10 cellular contexts compared by ENCODE assay signal in genomic region chr2:151363709-151364108, GRCh38. TPM values are rescaled to one million over a fixed set of nuclear protein-coding genes. Genes with fewer than 3 reads are reported as not detected.
DNase-seq lines count a peak whose midpoint lies in the region; ATAC-seq, FAIRE-seq and TF ChIP-seq lines count a peak whose summit lies in the region.
"Had no signal": no experiment of that assay in that cellular context is flagged by ENCODE, and none has a peak within 500 bp of the region (broad histone marks: within the 10 kb centered on the region; RNA-seq: fewer than 3 reads in every experiment).

No MANE protein-coding gene starts in this region.

- WGBS in K562 (ENCODE audit: insufficient coverage, low coverage, missing lambda C conversion rate) = 36% methylated on average over 8 of the region's 8 CpGs
- WGBS in neuronal stem cell (ENCODE audit: extremely low coverage in 2 of 2, insufficient read length in 2 of 2, insufficient replicate concordance in 1 of 2), 2 donors = no CpG with 5 or more reads among the region's 8 CpGs

- no peak for TF ChIP-seq EP300 in K562 (IDR thresholded peaks at IDR 0.05; ENCODE audit: low read length)

- in situ Hi-C loops in K562 (cut with MboI) = no loop called here

- no peaks in the 10 kb centered on the region for H3K79me1 ChIP-seq in neuronal stem cell (ENCODE audit: low read depth, low read length)

- ATAC-seq in HG03045 (IDR thresholded peaks at IDR 0.05; ENCODE audit: unreplicated experiment) = peak; percentile 82
- peak; percentile 58 for ATAC-seq in K562

- H4K20me1 ChIP-seq in K562 (replicated peaks; ENCODE audit: control insufficient read depth, insufficient read depth, low read length) (no peaks in the 10 kb centered on the region), Karpas-422 (ENCODE audit: insufficient read depth, low read depth, low read length) (no peaks in the 10 kb centered on the region)

- H3K4me2 ChIP-seq in K562 (ENCODE audit: insufficient read depth, low read length) (no peak overlapping the region), neuronal stem cell (ENCODE audit: insufficient read depth, low read length, poor library complexity, severe bottlenecking) (no peak overlapping the region), Karpas-422 (ENCODE audit: low read depth, low read length, poor library complexity, severe bottlenecking) (no peak overlapping the region)

- no peak overlapping the region for H2BK5ac ChIP-seq in neuronal stem cell (ENCODE audit: low read length)

- no peaks in the 10 kb centered on the region for H3K27me3 Mint-ChIP-seq in glutamatergic neuron (ENCODE audit: unreplicated experiment)

- H3K4me3 ChIP-seq in K562 = no peak overlapping the region
- H3K4me3 ChIP-seq in neuronal stem cell (ENCODE audit: low read length in 2 of 2) = no peak overlapping the region
- no peak overlapping the region for H3K4me3 ChIP-seq in Karpas-422 (ENCODE audit: low read length)
- H3K4me3 ChIP-seq: vagina had no signal

- H2AK5ac ChIP-seq in neuronal stem cell (ENCODE audit: low read depth, low read length) = no peak overlapping the region

- no peaks in the 10 kb centered on the region for H3K9me2 ChIP-seq in Karpas-422 (replicated peaks; ENCODE audit: insufficient read depth, low read length)

- DNase-seq in GM18507 (ENCODE audit: extremely low spot score, insufficient read length, low read depth) (peak; percentile 5), K562 (ENCODE audit: extremely low read depth in 1 of 4, low spot score in 3 of 4) (no peak), neuronal stem cell (ENCODE audit: low spot score) (no peak), glutamatergic neuron (no peak), Karpas-422 (no peak), NCI-H146 (lab: John Stamatoyannopoulos, UW) (no peak), OCI-M2 (lab: John Stamatoyannopoulos, UW; ENCODE audit: unreplicated experiment) (no peak)

- peaks cover 2% of the 10 kb centered on the region for H3K9me3 Mint-ChIP-seq in glutamatergic neuron (ENCODE audit: unreplicated experiment)

- H3K27ac Mint-ChIP-seq in glutamatergic neuron (ENCODE audit: unreplicated experiment) = no peak overlapping the region

- no peak overlapping the region for H3K18ac ChIP-seq in neuronal stem cell (ENCODE audit: low read length)

- H3K9me1 ChIP-seq in K562 (ENCODE audit: control insufficient read depth, insufficient read depth, low read length) = no peaks in the 10 kb centered on the region

- intact Hi-C loops in K562 (cut with micrococcal nuclease) = no loop called here

- no peak overlapping the region for H4K91ac ChIP-seq in neuronal stem cell (ENCODE audit: low read depth, low read length, poor library complexity)

- H3K23ac ChIP-seq in neuronal stem cell (ENCODE audit: low read depth, low read length, poor library complexity) = no peak overlapping the region

- no peak overlapping the region for H3K27ac ChIP-seq in K562 (ENCODE audit: extremely low read depth, low read depth, low read length)
- no peak overlapping the region for H3K27ac ChIP-seq in neuronal stem cell (replicated peaks; ENCODE audit: low read length)
- H3K27ac ChIP-seq in Karpas-422 (ENCODE audit: low read length) = no peak overlapping the region
- H3K27ac ChIP-seq: vagina, VCaP had no signal

- FAIRE-seq in GM18507 (lab: Jason Lieb, UNC) (peak; percentile 49), K562 (lab: Jason Lieb, UNC) (no peak)

- H3K4me3 Mint-ChIP-seq in glutamatergic neuron (ENCODE audit: unreplicated experiment) = no peak overlapping the region

- H3K4ac ChIP-seq in neuronal stem cell (ENCODE audit: low read length) = no peak overlapping the region

- no peak for TF ChIP-seq POLR2A in K562 (conservative IDR thresholded peaks at IDR 0.05)

- H3K9ac ChIP-seq in K562 (ENCODE audit: insufficient read depth in 1 of 2, low read depth in 2 of 2, low read length in 2 of 2) (peak overlapping the region in 1 of 2 experiments; percentile 19; a peak in 1 of 4 replicates), neuronal stem cell (ENCODE audit: low read depth, low read length, poor library complexity) (no peak overlapping the region), Karpas-422 (ENCODE audit: low read length) (no peak overlapping the region)

- TF ChIP-seq CTCF in K562 (IDR thresholded peaks at IDR 0.05 in 2 of 3, conservative IDR thresholded peaks at IDR 0.05 in 1 of 3; ENCODE audit: insufficient read depth in 2 of 3, low read depth in 1 of 3, low read length in 3 of 3) = no peak
- TF ChIP-seq CTCF in glutamatergic neuron (IDR thresholded peaks at IDR 0.05; ENCODE audit: partially characterized antibody, unreplicated experiment) = no peak

- TF ChIP-seq RAD21 in K562 (CRISPR knock-in tag; conservative IDR thresholded peaks at IDR 0.05 in 1 of 2, IDR thresholded peaks at IDR 0.05 in 1 of 2) = no peak

- no peak overlapping the region for H3K14ac ChIP-seq in neuronal stem cell (ENCODE audit: low read length)

- no peak overlapping the region for H2BK15ac ChIP-seq in neuronal stem cell (ENCODE audit: low read length)

- H2BK12ac ChIP-seq in neuronal stem cell (ENCODE audit: low read length) = no peak overlapping the region

- BruUV-seq in K562 (replicated peaks; lab: Mats Ljungman, UMichigan) = no TSS peak

- CTCF ChIA-PET in K562 (lab: Yijun Ruan, JAX; ENCODE audit: low intra/inter-chr PET ratio) = no interaction called here

- no peaks in the 10 kb centered on the region for H3K36me3 Mint-ChIP-seq in glutamatergic neuron (ENCODE audit: unreplicated experiment)

- H3K79me2 ChIP-seq in K562 (ENCODE audit: control insufficient read depth, insufficient read depth, low read length) (no peaks in the 10 kb centered on the region), Karpas-422 (ENCODE audit: low read length) (no peaks in the 10 kb centered on the region)

- H3K27me3 ChIP-seq in K562 (ENCODE audit: control insufficient read depth in 2 of 2, insufficient read depth in 2 of 2, low read length in 2 of 2) (no peaks in the 10 kb centered on the region), neuronal stem cell (ENCODE audit: control insufficient read depth in 3 of 3, insufficient read depth in 3 of 3, low read depth in 1 of 3, low read length in 3 of 3) (no peaks in the 10 kb centered on the region), Karpas-422 (ENCODE audit: low read length) (no peaks in the 10 kb centered on the region)
- H3K27me3 ChIP-seq: vagina had no signal

- H3K36me3 ChIP-seq in K562 (ENCODE audit: control insufficient read depth, insufficient read depth, low read length) (no peaks in the 10 kb centered on the region), neuronal stem cell (replicated peaks in 1 of 2; ENCODE audit: control insufficient read depth in 2 of 2, insufficient read depth in 2 of 2, low read length in 2 of 2) (no peaks in the 10 kb centered on the region), Karpas-422 (ENCODE audit: insufficient read depth, low read length) (no peaks in the 10 kb centered on the region)
- H3K36me3 ChIP-seq: vagina had no signal

- H2AFZ ChIP-seq in K562 (ENCODE audit: low read depth, low read length) = peak overlapping the region; percentile 66
- peak overlapping the region; percentile 80 for H2AFZ ChIP-seq in neuronal stem cell (ENCODE audit: low read length)
- no peak overlapping the region for H2AFZ ChIP-seq in Karpas-422 (ENCODE audit: low read length)

- H3K9me3 ChIP-seq in K562 (replicated peaks; ENCODE audit: control insufficient read depth, insufficient read depth, low read depth, low read length) (no peaks in the 10 kb centered on the region), neuronal stem cell (replicated peaks in 1 of 2; ENCODE audit: control insufficient read depth in 2 of 2, insufficient read depth in 1 of 2, low read depth in 1 of 2, low read length in 2 of 2) (no peaks in the 10 kb centered on the region), Karpas-422 (ENCODE audit: low read length) (no peaks in the 10 kb centered on the region)
- H3K9me3 ChIP-seq: vagina had no signal

- H4K8ac ChIP-seq in neuronal stem cell (ENCODE audit: low read depth, low read length) = no peak overlapping the region

- POLR2A ChIA-PET in K562 (lab: Yijun Ruan, JAX) = interaction anchor here (0.6 to 1.1 kb wide), 2 partner anchors 10 to 26 kb away, joined by 3 to 5 read pairs; no protein-coding TSS in a partner anchor

- H2BK120ac ChIP-seq in neuronal stem cell (ENCODE audit: low read depth, low read length) = no peak overlapping the region

- H3K4me1 ChIP-seq in K562 (replicated peaks in 1 of 2; ENCODE audit: control insufficient read depth in 2 of 2, insufficient read depth in 2 of 2, low read length in 2 of 2) (no peaks in the 10 kb centered on the region; a peak in 1 of 5 replicates), neuronal stem cell (ENCODE audit: control insufficient read depth in 2 of 2, insufficient read depth in 1 of 2, low read depth in 1 of 2, low read length in 2 of 2) (peaks cover 2 to 3% of the 10 kb centered on the region in 2 donors), Karpas-422 (ENCODE audit: low read length) (no peaks in the 10 kb centered on the region)
- H3K4me1 ChIP-seq: vagina had no signal

- H3K4me1 Mint-ChIP-seq in glutamatergic neuron (ENCODE audit: low read depth, unreplicated experiment) = no peaks in the 10 kb centered on the region

RNA-seq across cellular contexts. Expression of gene TNFAIP6, which starts 6.3 kb away (rescaled TPM):
- total RNA-seq in K562 (2011; cell fraction: chromatin; rRNA removed; ENCODE audit: low replicate concordance) = not detected in 2 replicates
- total RNA-seq in K562 (2011; cell fraction: nucleolus; rRNA removed) = not detected in 2 replicates
- total RNA-seq in K562 (2011; cell fraction: nucleoplasm; rRNA removed) = not detected in 2 replicates
- not detected in 2 replicates for total RNA-seq in K562 (2014; rRNA removed)
- total RNA-seq in K562 (2014; rRNA removed; fragmentation: Illumina TruSeq; extraction: Trizol) = not detected in 2 replicates
- total RNA-seq in K562 (2015; rRNA removed; fragmentation: Illumina TruSeq; extraction: Trizol) = not detected in 2 replicates
- total RNA-seq in K562 (2021) = not detected in 2 replicates
- polyA plus RNA-seq in K562 (2011; rRNA removed) = not detected in 2 replicates
- polyA plus RNA-seq in K562 (2011; cell fraction: cytosol; rRNA removed) = not detected in 2 replicates
- not detected in 2 replicates for polyA plus RNA-seq in K562 (2011; cell fraction: nucleus; rRNA removed)
- 0.11 and 0.16 TPM in 2 replicates for polyA plus RNA-seq in K562 (2012)
- 0.07 and 0.32 TPM in 2 replicates for polyA plus RNA-seq in K562 (2014; fragmentation: Illumina TruSeq; extraction: Trizol)
- polyA plus RNA-seq in K562 (2014; fragmentation: Nextera tagmentation; extraction: Ambion mirVana) = under 1 TPM; 0.08 to 0.28 TPM
- not detected in 2 replicates for polyA plus RNA-seq in K562 (2014; rRNA removed)
- polyA minus RNA-seq in K562 (2011; rRNA and poly(A)+ RNA removed) = not detected in 2 replicates
- not detected in 2 replicates for polyA minus RNA-seq in K562 (2011; cell fraction: cytosol; rRNA and poly(A)+ RNA removed)
- polyA minus RNA-seq in K562 (2011; cell fraction: nucleus; rRNA and poly(A)+ RNA removed) = not detected in 2 replicates
- polyA plus RNA-seq in neuronal stem cell (2013, experiment 1 of 2) = 0.06 TPM
- not detected for polyA plus RNA-seq in neuronal stem cell (2013, experiment 2 of 2)
- total RNA-seq in glutamatergic neuron (ENCODE audit: unreplicated experiment) = not detected
- not detected in 2 replicates for total RNA-seq in Karpas-422 (2014; rRNA removed; shearing (Covaris generic); ENCODE audit: low replicate concordance)

RNA-seq across cellular contexts. Expression of gene RIF1, which starts 46.0 kb away (rescaled TPM):
- total RNA-seq in K562 (2011; cell fraction: chromatin; rRNA removed; ENCODE audit: low replicate concordance) = 125 and 339 TPM in 2 replicates
- 42.2 and 56.6 TPM in 2 replicates for total RNA-seq in K562 (2011; cell fraction: nucleolus; rRNA removed)
- 119 and 205 TPM in 2 replicates for total RNA-seq in K562 (2011; cell fraction: nucleoplasm; rRNA removed)
- 54.5 and 55.2 TPM in 2 replicates for total RNA-seq in K562 (2014; rRNA removed)
- total RNA-seq in K562 (2014; rRNA removed; fragmentation: Illumina TruSeq; extraction: Trizol) = 105 and 121 TPM in 2 replicates
- 99.6 and 109 TPM in 2 replicates for total RNA-seq in K562 (2015; rRNA removed; fragmentation: Illumina TruSeq; extraction: Trizol)
- 90.2 and 94.5 TPM in 2 replicates for total RNA-seq in K562 (2021)
- 33.1 and 44.2 TPM in 2 replicates for polyA plus RNA-seq in K562 (2011; rRNA removed)
- polyA plus RNA-seq in K562 (2011; cell fraction: cytosol; rRNA removed) = 6.4 and 12.7 TPM in 2 replicates
- 48.9 and 51.6 TPM in 2 replicates for polyA plus RNA-seq in K562 (2011; cell fraction: nucleus; rRNA removed)
- polyA plus RNA-seq in K562 (2012) = 20.0 and 20.4 TPM in 2 replicates
- 37.7 and 42.1 TPM in 2 replicates for polyA plus RNA-seq in K562 (2014; fragmentation: Illumina TruSeq; extraction: Trizol)
- 10 to 100 TPM; 11.0 to 15.4 TPM for polyA plus RNA-seq in K562 (2014; fragmentation: Nextera tagmentation; extraction: Ambion mirVana)
- polyA plus RNA-seq in K562 (2014; rRNA removed) = 20.4 and 23.3 TPM in 2 replicates
- polyA minus RNA-seq in K562 (2011; rRNA and poly(A)+ RNA removed) = 236 and 268 TPM in 2 replicates
- polyA minus RNA-seq in K562 (2011; cell fraction: cytosol; rRNA and poly(A)+ RNA removed) = 49.4 and 73.9 TPM in 2 replicates
- polyA minus RNA-seq in K562 (2011; cell fraction: nucleus; rRNA and poly(A)+ RNA removed) = 95.9 and 175 TPM in 2 replicates
- polyA plus RNA-seq in neuronal stem cell (2013, experiment 1 of 2) = 15.0 TPM
- 15.4 TPM for polyA plus RNA-seq in neuronal stem cell (2013, experiment 2 of 2)
- 31.6 TPM for total RNA-seq in glutamatergic neuron (ENCODE audit: unreplicated experiment)
- total RNA-seq in Karpas-422 (2014; rRNA removed; shearing (Covaris generic); ENCODE audit: low replicate concordance) = 30.5 and 40.4 TPM in 2 replicates
